Comparison of ENCODE assay signal across 7 cellular contexts in genomic region chr9:93101086-93101485, GRCh38. TPM values are rescaled to one million over a fixed set of nuclear protein-coding genes. Genes with fewer than 3 reads are reported as not detected.
DNase-seq lines count a peak whose midpoint lies in the region; ATAC-seq, FAIRE-seq and TF ChIP-seq lines count a peak whose summit lies in the region.
"Not testable (repeated sequence)": the region's sequence is repeated elsewhere in the genome, so short reads cannot be mapped to it uniquely, and the experiment has no call there.

No MANE protein-coding gene starts in this region.

- H3K4me1 Mint-ChIP-seq in activated naive CD8-positive, alpha-beta T cell treated with anti-CD3 and anti-CD28 coated beads, Interleukin-2, amount 10 ng/mL, durations not matched to agents 7 days and 5 days, result peaks cover 46% of the 10 kb centered on the region
- not testable (repeated sequence) for H3K4me1 Mint-ChIP-seq in glutamatergic neuron (ENCODE audit: low read depth, unreplicated experiment)

- not testable (repeated sequence) for TF ChIP-seq CTCF in RWPE2 (IDR thresholded peaks at IDR 0.05; ENCODE audit: poor library complexity, severe bottlenecking); glutamatergic neuron (IDR thresholded peaks at IDR 0.05; ENCODE audit: partially characterized antibody, unreplicated experiment); kidney (IDR thresholded peaks at IDR 0.05; ENCODE audit: borderline replicate concordance, extremely low read depth, insufficient read depth); upper lobe of right lung (IDR thresholded peaks at IDR 0.05)

- H3K27me3 Mint-ChIP-seq in activated naive CD8-positive, alpha-beta T cell treated with anti-CD3 and anti-CD28 coated beads, Interleukin-2, amount 10 ng/mL, durations not matched to agents 7 days and 5 days; glutamatergic neuron (ENCODE audit: unreplicated experiment): not testable (repeated sequence)

- H3K4me3 Mint-ChIP-seq in activated naive CD8-positive, alpha-beta T cell treated with anti-CD3 and anti-CD28 coated beads, Interleukin-2, amount 10 ng/mL, durations not matched to agents 7 days and 5 days; glutamatergic neuron (ENCODE audit: unreplicated experiment): not testable (repeated sequence)

- H3K9me3 Mint-ChIP-seq in activated naive CD8-positive, alpha-beta T cell treated with anti-CD3 and anti-CD28 coated beads, Interleukin-2, amount 10 ng/mL, durations not matched to agents 7 days and 5 days, result peaks cover 12% of the 10 kb centered on the region
- H3K9me3 Mint-ChIP-seq in glutamatergic neuron (ENCODE audit: unreplicated experiment), result not testable (repeated sequence)

- H3K36me3 Mint-ChIP-seq in activated naive CD8-positive, alpha-beta T cell treated with anti-CD3 and anti-CD28 coated beads, Interleukin-2, amount 10 ng/mL, durations not matched to agents 7 days and 5 days, result peaks cover 42% of the 10 kb centered on the region
- peaks cover 24% of the 10 kb centered on the region for H3K36me3 Mint-ChIP-seq in glutamatergic neuron (ENCODE audit: unreplicated experiment)

- not testable (repeated sequence) for ATAC-seq in RWPE2 (ENCODE audit: low read depth); activated naive CD8-positive, alpha-beta T cell treated with anti-CD3 and anti-CD28 coated beads, Interleukin-2, amount 10 ng/mL, durations not matched to agents 7 days and 5 days (ENCODE audit: low read depth); upper lobe of right lung

- H3K4me3 ChIP-seq in RWPE2 (ENCODE audit: severe bottlenecking); kidney (ENCODE audit: low read length in 2 of 2); upper lobe of right lung: not testable (repeated sequence)

- POLR2A ChIA-PET in activated naive CD8-positive, alpha-beta T cell treated with anti-CD3 and anti-CD28 coated beads, Interleukin-2, amount 10 ng/mL, durations not matched to agents 7 days and 5 days (lab: Charles Lee), result interaction anchor here (0.7 kb wide), 2 partner anchors 31 to 143 kb away, joined by 3 read pairs; no protein-coding TSS in a partner anchor

- H3K27ac Mint-ChIP-seq in activated naive CD8-positive, alpha-beta T cell treated with anti-CD3 and anti-CD28 coated beads, Interleukin-2, amount 10 ng/mL, durations not matched to agents 7 days and 5 days; glutamatergic neuron (ENCODE audit: unreplicated experiment): not testable (repeated sequence)

- peaks cover 21% of the 10 kb centered on the region for H3K4me1 ChIP-seq in RWPE2 (ENCODE audit: insufficient read depth, poor library complexity, severe bottlenecking)
- peaks cover 14 to 26% of the 10 kb centered on the region in 2 donors for H3K4me1 ChIP-seq in kidney (ENCODE audit: control insufficient read depth in 1 of 2, insufficient read depth in 1 of 2, low read depth in 1 of 2, low read length in 2 of 2)
- H3K4me1 ChIP-seq in upper lobe of right lung, result peaks cover 34% of the 10 kb centered on the region

- not testable (repeated sequence) for H3K9ac ChIP-seq in kidney (ENCODE audit: low read length in 2 of 2)

- DNase-seq in RWPE2 (ENCODE audit: low spot score), result peak; percentile 10
- DNase-seq in activated naive CD8-positive, alpha-beta T cell treated with anti-CD3 and anti-CD28 coated beads, Interleukin-2, amount 10 ng/mL, durations not matched to agents 7 days and 5 days, result peak; percentile 10
- DNase-seq in glutamatergic neuron, result peak; percentile 3
- DNase-seq in kidney, result peak; percentile 29
- peak; percentile 64 for DNase-seq in mesenteric fat pad (ENCODE audit: low spot score)
- peak; percentile 47 for DNase-seq in posterior vena cava (ENCODE audit: low spot score)
- DNase-seq in upper lobe of right lung, result peak; percentile 32

- intact Hi-C loops in kidney (cut with DNase I); posterior vena cava (cut with DNase I); upper lobe of right lung (cut with DNase I): not testable (repeated sequence)

- H3K27ac ChIP-seq in RWPE2 (ENCODE audit: poor library complexity, severe bottlenecking); kidney (ENCODE audit: low read depth in 2 of 2, low read length in 2 of 2); upper lobe of right lung: not testable (repeated sequence)

- not testable (repeated sequence) for FAIRE-seq in kidney (lab: Jason Lieb, UNC)

- peaks cover 20% of the 10 kb centered on the region; the same call in 1 of the 2 replicates for H3K36me3 ChIP-seq in RWPE2 (ENCODE audit: low read depth)
- not testable (repeated sequence) for H3K36me3 ChIP-seq in kidney (ENCODE audit: control insufficient read depth in 1 of 2, insufficient read depth in 2 of 2, low read length in 2 of 2); upper lobe of right lung

- H3K9me3 ChIP-seq in RWPE2 (ENCODE audit: severe bottlenecking); kidney (ENCODE audit: control insufficient read depth in 1 of 2, low read length in 2 of 2); upper lobe of right lung: not testable (repeated sequence)

- not testable (repeated sequence) for H3K27me3 ChIP-seq in RWPE2 (ENCODE audit: insufficient read depth, poor library complexity, severe bottlenecking); upper lobe of right lung

RNA-seq across cellular contexts. Expression of gene CARD19, which starts 5.1 kb away (rescaled TPM):
- total RNA-seq in activated naive CD8-positive, alpha-beta T cell treated with anti-CD3 and anti-CD28 coated beads, Interleukin-2, amount 10 ng/mL, durations not matched to agents 7 days and 5 days, result 10 to 100 TPM; 68.1 to 68.2 TPM
- 55.8 TPM for total RNA-seq in glutamatergic neuron (ENCODE audit: unreplicated experiment)
- total RNA-seq in kidney, result 44.5 TPM
- 49.3 TPM for polyA plus RNA-seq in kidney (ENCODE audit: insufficient read depth, low read depth, low replicate concordance)
- 38.9 TPM for total RNA-seq in mesenteric fat pad
- total RNA-seq in posterior vena cava, result 10 to 100 TPM; 40.8 to 43.0 TPM
- total RNA-seq in upper lobe of right lung, result 31.8 TPM

RNA-seq across cellular contexts. Expression of gene NINJ1, which starts 33.0 kb away (rescaled TPM):
- 10 to 100 TPM; 29.5 to 30.4 TPM for total RNA-seq in activated naive CD8-positive, alpha-beta T cell treated with anti-CD3 and anti-CD28 coated beads, Interleukin-2, amount 10 ng/mL, durations not matched to agents 7 days and 5 days
- total RNA-seq in glutamatergic neuron (ENCODE audit: unreplicated experiment), result 29.4 TPM
- total RNA-seq in kidney, result 56.3 TPM
- 149 TPM for polyA plus RNA-seq in kidney (ENCODE audit: insufficient read depth, low read depth, low replicate concordance)
- 58.8 TPM for total RNA-seq in mesenteric fat pad
- total RNA-seq in posterior vena cava, result 10 to 100 TPM; 30.6 to 39.5 TPM
- total RNA-seq in upper lobe of right lung, result 53.2 TPM

RNA-seq across cellular contexts. Expression of gene SUSD3, which starts 42.6 kb away (rescaled TPM):
- total RNA-seq in activated naive CD8-positive, alpha-beta T cell treated with anti-CD3 and anti-CD28 coated beads, Interleukin-2, amount 10 ng/mL, durations not matched to agents 7 days and 5 days, result 10 to 100 TPM; 68.0 to 70.4 TPM
- total RNA-seq in glutamatergic neuron (ENCODE audit: unreplicated experiment) (not detected), kidney (12.2 TPM), mesenteric fat pad (2.0 TPM), posterior vena cava (1 to 10 TPM; 1.4 to 5.2 TPM), upper lobe of right lung (4.8 TPM)
- polyA plus RNA-seq in kidney (ENCODE audit: insufficient read depth, low read depth, low replicate concordance), result 34.6 TPM

Comparison
In these comparisons a context has a peak if more than half of its experiments do, and no peak if none do; other contexts are left out.
1. DNase-seq: peak in every context shown above with its lines; median percentile 64 in mesenteric fat pad; 47 in posterior vena cava; 32 in upper lobe of right lung; 29 in kidney; 10 in RWPE2; 10 in activated naive CD8-positive, alpha-beta T cell treated with anti-CD3 and anti-CD28 coated beads, Interleukin-2, amount 10 ng/mL, durations not matched to agents 7 days and 5 days; 3 in glutamatergic neuron.